Comparison of ENCODE assay signal across 8 cellular contexts in genomic region chr12:26318661-26319068, GRCh38.
A peak's percentile ranks its signal among the peaks of the same experiment; 100 is the strongest.
DNase-seq lines count a peak whose midpoint lies in the region; ATAC-seq and TF ChIP-seq lines count a peak whose summit lies in the region.

No MANE protein-coding gene starts in this region.

- peak overlapping the region; percentile 28; the same call in 1 of the 2 replicates for H3K27ac ChIP-seq in IMR-90 (ENCODE audit: insufficient read depth, low read length)
- H3K27ac ChIP-seq in epithelial cell of prostate: peak overlapping the region; percentile 83
- no peak overlapping the region for H3K27ac ChIP-seq in WERI-Rb-1

- CTCF ChIA-PET in IMR-90 (lab: Yijun Ruan, JAX): interaction anchor here (0.7 to 1.4 kb wide), 2 partner anchors 14 to 20 kb away, joined by 3 read pairs; no protein-coding TSS in a partner anchor

- peak overlapping the region; percentile 78 for H2AFZ ChIP-seq in IMR-90 (replicated peaks; ENCODE audit: low read length, poor library complexity)

- no peak overlapping the region for H2BK15ac ChIP-seq in IMR-90 (ENCODE audit: low read depth, low read length)

- H3K23ac ChIP-seq in IMR-90 (ENCODE audit: low read depth, low read length): no peak overlapping the region

- no CpG with 5 or more reads among the region's 5 CpGs for WGBS in IMR-90 (ENCODE audit: extremely low coverage in 2 of 2, insufficient read length in 1 of 2), 2 experiments

- DNase-seq in GM13976 (ENCODE audit: low spot score) (peak; percentile 29), IMR-90 (peak; percentile 89), epithelial cell of prostate (ENCODE audit: low read depth, low spot score) (peak; percentile 59), posterior vena cava (ENCODE audit: low spot score) (peak; percentile 83), activated gamma-delta T cell treated with Interleukin-2 at 50 U/mL for 16 hours (no peak), NCI-H446 treated with DMSO at 0.1 percent for 48 hours (lab: John Stamatoyannopoulos, UW) (no peak), WERI-Rb-1 (no peak)

- in situ Hi-C loops in GM13976 (cut with MboI; ENCODE audit: low sequenced_read_pairs, unreplicated experiment) (no loop called here), IMR-90 (cut with MboI; ENCODE audit: low sequenced_read_pairs) (no loop called here)

- H3K27me3 ChIP-seq in IMR-90 (ENCODE audit: control insufficient read depth, insufficient read depth, low read length): no peaks in the 10 kb centered on the region
- H3K27me3 ChIP-seq in WERI-Rb-1 (ENCODE audit: insufficient read depth, low read depth, severe bottlenecking): no peaks in the 10 kb centered on the region

- H4K5ac ChIP-seq in IMR-90 (ENCODE audit: low read depth, low read length): no peak overlapping the region

- no peak for TF ChIP-seq RAD21 in IMR-90 (IDR thresholded peaks at IDR 0.05; ENCODE audit: low read length)

- H3K4ac ChIP-seq in IMR-90 (ENCODE audit: low read depth, low read length): 0 out of 2 replicates have a peak overlapping the region, but pooled peaks have one; percentile 4

- no peak overlapping the region for H3K4me3 ChIP-seq in IMR-90 (ENCODE audit: insufficient read depth, low read depth, low read length)
- no peak overlapping the region for H3K4me3 ChIP-seq in WERI-Rb-1 (ENCODE audit: low read depth, low read length)

- H4K91ac ChIP-seq in IMR-90 (ENCODE audit: insufficient read depth, low read depth, low read length): no peak overlapping the region

- H3K36me3 ChIP-seq in IMR-90 (ENCODE audit: control insufficient read depth, insufficient read depth, low read length) (no peaks in the 10 kb centered on the region), WERI-Rb-1 (no peaks in the 10 kb centered on the region)

- ATAC-seq in GM21737 (IDR thresholded peaks at IDR 0.05; ENCODE audit: unreplicated experiment) (peak; percentile 83), IMR-90 (ENCODE audit: low read depth) (peak; percentile 96)

- H3K79me1 ChIP-seq in IMR-90 (ENCODE audit: low read depth in 1 of 2, low read length in 2 of 2): no peaks in the 10 kb centered on the region

- POLR2A ChIA-PET in IMR-90 (lab: Charles Lee; ENCODE audit: unreplicated experiment): no interaction called here

- H3K9ac ChIP-seq in IMR-90 (ENCODE audit: low read depth, low read length): no peak overlapping the region

- peak overlapping the region; percentile 65; the same call in 1 of the 2 replicates for H3K56ac ChIP-seq in IMR-90 (ENCODE audit: extremely low read depth, insufficient read depth, low read length)

- no peak overlapping the region for H3K14ac ChIP-seq in IMR-90 (replicated peaks; ENCODE audit: low read depth, low read length)

- no peaks in the 10 kb centered on the region for H4K20me1 ChIP-seq in IMR-90 (ENCODE audit: insufficient read depth, low read length)

- H3K4me2 ChIP-seq in IMR-90 (ENCODE audit: low read depth, low read length): peak overlapping the region; percentile 6; the same call in 1 of the 2 replicates

- H2BK120ac ChIP-seq in IMR-90 (ENCODE audit: low read depth, low read length): peak overlapping the region; percentile 55; the same call in 1 of the 2 replicates

- peaks cover 5% of the 10 kb centered on the region; the same call in 1 of the 2 replicates for H3K4me1 ChIP-seq in IMR-90 (ENCODE audit: control insufficient read depth, insufficient read depth, low read length)

- no peak for TF ChIP-seq POLR2A in IMR-90 (IDR thresholded peaks at IDR 0.05; ENCODE audit: low read depth, low read length)

- H2AK9ac ChIP-seq in IMR-90 (replicated peaks; ENCODE audit: low read depth, low read length, poor library complexity): peak overlapping the region; percentile 71

- TF ChIP-seq CTCF in GM13976 (IDR thresholded peaks at IDR 0.05; ENCODE audit: borderline replicate concordance, control extremely low read depth, extremely low read depth, insufficient read depth, missing control alignments) (no peak), IMR-90 (conservative IDR thresholded peaks at IDR 0.05; ENCODE audit: low read depth, low read length) (no peak), WERI-Rb-1 (IDR thresholded peaks at IDR 0.05; ENCODE audit: low read depth, low read length) (no peak)

- peak overlapping the region in 1 of 2 experiments; percentile 33; a peak in 1 of 4 replicates for H4K8ac ChIP-seq in IMR-90 (ENCODE audit: low read depth in 2 of 2, low read length in 2 of 2)

- peak overlapping the region; percentile 65 for H2BK5ac ChIP-seq in IMR-90 (ENCODE audit: low read depth, low read length, poor library complexity, severe bottlenecking)

- H2AK5ac ChIP-seq in IMR-90 (ENCODE audit: low read depth, low read length): 0 out of 2 replicates have a peak overlapping the region, but pooled peaks have one; percentile 12

- dilution Hi-C loops in IMR-90 (cut with HindIII; ENCODE audit: low sequenced_read_pairs, unreplicated experiment): no loop called here

- H3K18ac ChIP-seq in IMR-90 (ENCODE audit: low read depth, low read length): no peak overlapping the region

- BruUV-seq in IMR-90 (replicated peaks; lab: Mats Ljungman, UMichigan): no TSS peak

- H3K9me3 ChIP-seq in IMR-90 (ENCODE audit: control insufficient read depth, insufficient read depth, low read length): no peaks in the 10 kb centered on the region
- H3K9me3 ChIP-seq in WERI-Rb-1 (ENCODE audit: severe bottlenecking): no peaks in the 10 kb centered on the region

- H3K9me1 ChIP-seq in IMR-90 (ENCODE audit: insufficient read depth, low read length): peaks cover 3% of the 10 kb centered on the region; the same call in 1 of the 2 replicates

- intact Hi-C loops in IMR-90 (cut with micrococcal nuclease) (no loop called here), posterior vena cava (cut with DNase I) (no loop called here)

- peak overlapping the region; percentile 62; the same call in 1 of the 2 replicates for H2BK20ac ChIP-seq in IMR-90 (ENCODE audit: low read depth, low read length)

TF ChIP-seq in IMR-90, 13 proteins besides CTCF, POLR2A, EP300 and RAD21:
- TF ChIP-seq MAFK (IDR thresholded peaks at IDR 0.05; ENCODE audit: low read depth, low read length) (no peak), RCOR1 (IDR thresholded peaks at IDR 0.05; ENCODE audit: insufficient replicate concordance, low read length) (no peak), SMC3 (IDR thresholded peaks at IDR 0.05; ENCODE audit: low read depth, low read length) (0 out of 2 replicates have a peak, but pooled peaks have one; percentile 11), CEBPB (IDR thresholded peaks at IDR 0.05; ENCODE audit: low read depth, low read length) (no peak), RFX5 (IDR thresholded peaks at IDR 0.05; ENCODE audit: low read depth, low read length) (no peak), FOS (IDR thresholded peaks at IDR 0.05; ENCODE audit: low read depth, low read length) (peak; percentile 73), ELK1 (IDR thresholded peaks at IDR 0.05; ENCODE audit: borderline replicate concordance, low read depth, low read length) (no peak), NFE2L2 (IDR thresholded peaks at IDR 0.05; ENCODE audit: low read depth, low read length) (peak; percentile 59; the same call in 1 of the 2 replicates), BHLHE40 (IDR thresholded peaks at IDR 0.05; ENCODE audit: low read depth, low read length) (peak; percentile 62; the same call in 1 of the 2 replicates), CHD1 (IDR thresholded peaks at IDR 0.05; ENCODE audit: low read depth, low read length) (no peak), MAZ (IDR thresholded peaks at IDR 0.05; ENCODE audit: borderline replicate concordance, low read depth, low read length) (0 out of 2 replicates have a peak, but pooled peaks have one; percentile 13), USF2 (IDR thresholded peaks at IDR 0.05; ENCODE audit: low read depth, low read length) (peak; percentile 84)
TF ChIP-seq in IMR-90: peak in this region for 6.

Comparison
In these comparisons a context has a peak if more than half of its experiments do, and no peak if none do; other contexts are left out.
1. DNase-seq: peak in GM13976 (single experiment), IMR-90 (single experiment), epithelial cell of prostate (single experiment) and posterior vena cava (single experiment); none in activated gamma-delta T cell treated with Interleukin-2 at 50 U/mL for 16 hours (single experiment), NCI-H446 treated with DMSO at 0.1 percent for 48 hours (single experiment) and WERI-Rb-1 (single experiment).